ENCODE assay signal across 10 cellular contexts in the genomic region with DNA sequence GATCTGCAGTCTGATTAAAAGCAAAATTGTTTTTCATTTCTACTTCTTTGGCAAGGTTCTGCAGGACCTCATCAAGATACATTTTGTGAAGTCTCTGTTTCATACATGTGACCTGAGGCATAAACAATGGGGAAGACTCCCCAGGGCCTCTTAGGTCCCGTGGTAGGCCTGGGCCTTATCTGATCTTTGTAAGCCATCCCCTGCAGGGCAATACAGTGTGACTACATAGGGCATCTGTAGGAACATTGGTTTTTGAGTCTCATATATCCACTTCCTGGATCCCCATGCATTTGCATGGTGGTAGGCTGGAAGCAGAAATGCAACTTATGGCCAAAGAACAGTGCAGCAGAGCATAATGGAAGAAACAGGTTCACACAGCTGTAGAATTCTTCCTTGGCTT. TPM values are rescaled to one million over a fixed set of nuclear protein-coding genes. Genes with fewer than 3 reads are reported as not detected.
DNase-seq lines count a peak whose midpoint lies in the region; ATAC-seq and TF ChIP-seq lines count a peak whose summit lies in the region.
"Had no signal": no experiment of that assay in that cellular context is flagged by ENCODE, and none has a peak within 500 bp of the region (broad histone marks: within the 10 kb centered on the region; RNA-seq: fewer than 3 reads in every experiment).

No MANE protein-coding gene starts in this region.

- H4K20me1 ChIP-seq in OCI-LY3 (ENCODE audit: insufficient read depth, low read length): no peaks in the 10 kb centered on the region

- H3K27me3 ChIP-seq in A673 (replicated peaks; ENCODE audit: insufficient read depth, low read depth, low read length, poor library complexity) (no peaks in the 10 kb centered on the region), OCI-LY3 (ENCODE audit: low read depth, low read length) (no peaks in the 10 kb centered on the region; the same call in 1 of the 2 replicates)
- H3K27me3 ChIP-seq: suprapubic skin had no signal

- intact Hi-C loops in A673 (cut with micrococcal nuclease; ENCODE audit: unreplicated experiment) (no loop called here), Right ventricle myocardium inferior (cut with DNase I) (no loop called here)

- POLR2A ChIA-PET in A673 (lab: Charles Lee; ENCODE audit: low non-redundant PET): no interaction called here

- DNase-seq in A673 (ENCODE audit: low spot score): peak; percentile 69
- DNase-seq in activated CD4-positive, alpha-beta T cell treated with anti-CD3 and anti-CD28 coated beads for 48 hours: no peak
- no peak for DNase-seq in DMS 273 (lab: John Stamatoyannopoulos, UW; ENCODE audit: unreplicated experiment)
- no peak for DNase-seq in Right ventricle myocardium inferior (ENCODE audit: missing footprints)
- DNase-seq: activated T-cell treated with anti-CD3 and anti-CD28 coated beads, Interleukin-2, amount 50 U/mL, for 48 hours had no signal

- no peaks in the 10 kb centered on the region for H3K79me2 ChIP-seq in OCI-LY3 (ENCODE audit: low read length)

- no peak overlapping the region for H3K27ac ChIP-seq in A673 (ENCODE audit: low read depth, low read length, poor library complexity, severe bottlenecking)
- peak overlapping the region; percentile 10; the same call in 1 of the 2 replicates for H3K27ac ChIP-seq in OCI-LY3 (ENCODE audit: low read length)
- H3K27ac ChIP-seq: suprapubic skin had no signal

- H3K4me1 ChIP-seq in A673 (ENCODE audit: insufficient read depth, low read length, poor library complexity, severe bottlenecking): peaks cover 29% of the 10 kb centered on the region
- H3K4me1 ChIP-seq in OCI-LY3 (ENCODE audit: low read length): peaks cover 44% of the 10 kb centered on the region

- no peak overlapping the region for H3K9ac ChIP-seq in OCI-LY3 (ENCODE audit: low read length)

- no peaks in the 10 kb centered on the region for H3K9me3 ChIP-seq in A673 (ENCODE audit: low read depth, low read length, poor library complexity, severe bottlenecking)
- H3K9me3 ChIP-seq in OCI-LY3 (ENCODE audit: insufficient read depth, low read length): no peaks in the 10 kb centered on the region
- H3K9me3 ChIP-seq: suprapubic skin had no signal

- H2AFZ ChIP-seq in OCI-LY3 (ENCODE audit: low read depth, low read length): peak overlapping the region; percentile 72

- TF ChIP-seq CTCF in A673 (conservative IDR thresholded peaks at IDR 0.05; ENCODE audit: low read depth, low read length) (no peak), OCI-LY3 (IDR thresholded peaks at IDR 0.05; ENCODE audit: low read depth, low read length) (no peak)

- BruUV-seq in A673 (replicated peaks; lab: Mats Ljungman, UMichigan): no TSS peak

- peak overlapping the region; percentile 35 for H3K4me2 ChIP-seq in OCI-LY3 (ENCODE audit: low read length)

- CTCF ChIA-PET in A673 (lab: Charles Lee): no interaction called here

- peak; percentile 41 for ATAC-seq in GM19025 (IDR thresholded peaks at IDR 0.05; ENCODE audit: low read depth, unreplicated experiment)
- peak; percentile 63 for ATAC-seq in HG02852 (IDR thresholded peaks at IDR 0.05; ENCODE audit: unreplicated experiment)
- no peak for ATAC-seq in HG03280 (IDR thresholded peaks at IDR 0.05; ENCODE audit: unreplicated experiment)
- no peak for ATAC-seq in Right ventricle myocardium inferior

- no peak overlapping the region for H3K4me3 ChIP-seq in A673 (ENCODE audit: low read depth, low read length, poor library complexity, severe bottlenecking)
- H3K4me3 ChIP-seq in OCI-LY3 (ENCODE audit: low read length): no peak overlapping the region
- H3K4me3 ChIP-seq: suprapubic skin had no signal

- H3K36me3 ChIP-seq in A673 (ENCODE audit: insufficient read depth, low read length, poor library complexity, severe bottlenecking): no peaks in the 10 kb centered on the region
- H3K36me3 ChIP-seq in OCI-LY3 (replicated peaks; ENCODE audit: low read depth, low read length): no peaks in the 10 kb centered on the region
- H3K36me3 ChIP-seq: suprapubic skin had no signal

RNA-seq across cellular contexts. Expression of gene FAR2, which starts 6.0 kb away (rescaled TPM):
- 9.3 and 10.7 TPM in 2 replicates for total RNA-seq in A673 (2021)
- 4.1 TPM for total RNA-seq in Right ventricle myocardium inferior

Comparison
In these comparisons a context has a peak if more than half of its experiments do, and no peak if none do; other contexts are left out.
1. ATAC-seq: peak in GM19025 (single experiment) and HG02852 (single experiment); none in HG03280 (single experiment) and Right ventricle myocardium inferior (single experiment).